Comparison of ENCODE assay signal across 8 cellular contexts in the genomic region with DNA sequence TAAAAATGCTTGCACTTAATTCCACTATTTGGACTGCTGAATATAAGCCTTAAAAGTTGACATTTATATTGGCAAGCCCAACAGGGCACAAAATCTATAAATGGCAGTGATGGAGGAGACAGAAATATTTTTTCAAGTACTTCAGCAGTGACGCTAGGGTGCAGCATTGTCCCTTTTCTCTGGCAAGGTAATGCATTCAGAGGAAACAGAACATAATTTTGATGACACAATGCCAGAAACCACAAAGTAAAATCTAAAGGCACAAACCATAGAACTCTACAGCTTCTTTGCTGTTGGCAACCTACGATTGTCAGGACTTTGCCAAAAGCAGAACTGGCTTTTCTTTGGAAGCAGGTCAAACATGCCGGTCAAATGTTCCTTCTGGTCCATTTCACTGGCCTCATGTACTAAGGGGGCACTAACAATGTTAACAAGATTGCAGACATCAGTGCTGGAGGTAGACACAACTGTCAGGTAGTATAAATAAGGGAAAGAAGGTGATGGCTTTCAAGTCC. TPM values are rescaled to one million over a fixed set of nuclear protein-coding genes. Genes with fewer than 3 reads are reported as not detected.
DNase-seq lines count a peak whose midpoint lies in the region; ATAC-seq and TF ChIP-seq lines count a peak whose summit lies in the region.

No MANE protein-coding gene starts in this region.

- no peaks in the 10 kb centered on the region for H3K4me1 ChIP-seq in HEK293 (ENCODE audit: control insufficient read depth, insufficient read depth, low read length)
- peaks cover 3 to 29% (median 14%) of the 10 kb centered on the region in 9 donors for H3K4me1 ChIP-seq in heart right ventricle

- DNase-seq in GM06990 (ENCODE audit: extremely low read depth, insufficient read length) (peak; percentile 64), NCI-H1048 (lab: John Stamatoyannopoulos, UW) (peak; percentile 31), SW 1271 (lab: John Stamatoyannopoulos, UW) (peak; percentile 32 to 89), heart right ventricle (peak; percentile 24 to 74), retina (peak; percentile 62)
- DNase-seq in activated naive CD8-positive, alpha-beta T cell treated with anti-CD3 and anti-CD28 coated beads, Interleukin-2, amount 50 U/mL, for 24 hours, result peak; percentile 80

- no peaks in the 10 kb centered on the region for H3K9me3 ChIP-seq in HEK293 (ENCODE audit: control insufficient read depth, insufficient read depth, low read depth, low read length)
- peaks cover 0 to 6% (median 0%) of the 10 kb centered on the region in 11 donors for H3K9me3 ChIP-seq in heart right ventricle

- peak overlapping the region; percentile 38 for H3K4me3 Mint-ChIP-seq in activated naive CD8-positive, alpha-beta T cell treated with anti-CD3 and anti-CD28 coated beads, Interleukin-2, amount 50 U/mL, for 24 hours

- no peaks in the 10 kb centered on the region for H3K9me3 Mint-ChIP-seq in activated naive CD8-positive, alpha-beta T cell treated with anti-CD3 and anti-CD28 coated beads, Interleukin-2, amount 50 U/mL, for 24 hours

- H3K27me3 ChIP-seq in GM06990 (replicated peaks; ENCODE audit: control insufficient read depth, insufficient read depth, low read length) (no peaks in the 10 kb centered on the region), heart right ventricle (no peaks in the 10 kb centered on the region)

- H3K27me3 Mint-ChIP-seq in activated naive CD8-positive, alpha-beta T cell treated with anti-CD3 and anti-CD28 coated beads, Interleukin-2, amount 50 U/mL, for 24 hours, result no peaks in the 10 kb centered on the region

- 9 to 11% methylated on average over 3 of the region's 3 CpGs for WGBS in heart right ventricle, 2 donors

- H3K36me3 Mint-ChIP-seq in activated naive CD8-positive, alpha-beta T cell treated with anti-CD3 and anti-CD28 coated beads, Interleukin-2, amount 50 U/mL, for 24 hours (ENCODE audit: low read depth), result peaks cover 73% of the 10 kb centered on the region

- ATAC-seq in activated naive CD8-positive, alpha-beta T cell treated with anti-CD3 and anti-CD28 coated beads, Interleukin-2, amount 50 U/mL, for 24 hours, result peak; percentile 89
- ATAC-seq in heart right ventricle (peak; percentile 86 to 90 (median 88)), HG02970 (IDR thresholded peaks at IDR 0.05; ENCODE audit: low FRiP score, unreplicated experiment) (no peak)

- TF ChIP-seq CTCF in GM06990 (IDR thresholded peaks at IDR 0.05; ENCODE audit: insufficient read depth, low read length, poor library complexity, severe bottlenecking), result peak; percentile 70
- peak; percentile 43; the same call in 1 of the 2 replicates for TF ChIP-seq CTCF in HEK293 (tag by site-specific recombination; IDR thresholded peaks at IDR 0.05)
- TF ChIP-seq CTCF in heart right ventricle (IDR thresholded peaks at IDR 0.05), result peak; percentile 60 to 86 (median 78)

- no peak overlapping the region for H3K4me3 ChIP-seq in GM06990 (replicated peaks; ENCODE audit: low read depth, low read length)
- no peak overlapping the region for H3K4me3 ChIP-seq in HEK293 (ENCODE audit: low read depth, low read length)
- no peak overlapping the region for H3K4me3 ChIP-seq in heart right ventricle

- H3K36me3 ChIP-seq in GM06990 (ENCODE audit: control insufficient read depth, insufficient read depth, low read length) (peaks cover 11% of the 10 kb centered on the region), HEK293 (ENCODE audit: control insufficient read depth in 2 of 2, insufficient read depth in 1 of 2, low read length in 2 of 2) (peaks cover 0 to 16% of the 10 kb centered on the region in 2 experiments; a peak in 1 of 3 replicates), heart right ventricle (peaks cover 0 to 28% (median 0%) of the 10 kb centered on the region in 9 donors)

- intact Hi-C loops in heart right ventricle (cut with DNase I), result loop anchor here (1.0 to 10.0 kb wide), 16 partner anchors 64 to 436 kb away; partner anchors contain the start of gene CDK6 (in 1 of the 10)

- POLR2A ChIA-PET in HEK293 (lab: Yijun Ruan, JAX), result no interaction called here

- peaks cover 54% of the 10 kb centered on the region for H3K4me1 Mint-ChIP-seq in activated naive CD8-positive, alpha-beta T cell treated with anti-CD3 and anti-CD28 coated beads, Interleukin-2, amount 50 U/mL, for 24 hours

- H3K27ac Mint-ChIP-seq in activated naive CD8-positive, alpha-beta T cell treated with anti-CD3 and anti-CD28 coated beads, Interleukin-2, amount 50 U/mL, for 24 hours, result peak overlapping the region; percentile 92

- CTCF ChIA-PET in HEK293 (lab: Yijun Ruan, JAX), result interaction anchor here (0.5 to 3.4 kb wide), 27 partner anchors 11 to 875 kb away, joined by 3 to 35 read pairs (median 3); partner anchors contain the start of gene CDK6

- no peak overlapping the region for H3K27ac ChIP-seq in HEK293 (ENCODE audit: extremely low read depth, low read depth, low read length)
- peak overlapping the region in 5 of 10 donors; percentile 8 to 58 (median 41) for H3K27ac ChIP-seq in heart right ventricle

TF ChIP-seq in HEK293, 187 proteins besides CTCF, POLR2A, EP300 and RAD21:
- TF ChIP-seq ZNF214 (tag by site-specific recombination; IDR thresholded peaks at IDR 0.05; ENCODE audit: borderline replicate concordance) (no peak), ZNF449 (tag by site-specific recombination; IDR thresholded peaks at IDR 0.05) (peak; percentile 86), ZNF138 (tag by site-specific recombination; IDR thresholded peaks at IDR 0.05; ENCODE audit: borderline replicate concordance) (no peak), ZNF660 (tag by site-specific recombination; IDR thresholded peaks at IDR 0.05) (peak; percentile 64; the same call in 1 of the 2 replicates), MEIS1 (CRISPR knock-in tag; IDR thresholded peaks at IDR 0.05; ENCODE audit: borderline replicate concordance) (no peak), OVOL3 (tag by site-specific recombination; IDR thresholded peaks at IDR 0.05) (no peak), ZNF2 (tag by site-specific recombination; IDR thresholded peaks at IDR 0.05) (peak; percentile 45; the same call in 1 of the 2 replicates), ZNF629 (tag by site-specific recombination; IDR thresholded peaks at IDR 0.05) (peak; percentile 41; the same call in 1 of the 2 replicates), ZNF211 (tag by site-specific recombination; IDR thresholded peaks at IDR 0.05; ENCODE audit: low read depth) (no peak), ZNF654 (tag by site-specific recombination; IDR thresholded peaks at IDR 0.05; ENCODE audit: low read depth) (peak; percentile 93), ZBTB1 (tag by site-specific recombination; IDR thresholded peaks at IDR 0.05) (no peak), ZBTB44 (tag by site-specific recombination; IDR thresholded peaks at IDR 0.05) (0 out of 2 replicates have a peak, but pooled peaks have one; percentile 24)
TF ChIP-seq in HEK293: peak in this region for 6.

RNA-seq across cellular contexts. Expression of gene FAM133B, which starts 30.9 kb away (rescaled TPM):
- total RNA-seq in heart right ventricle, result 10 to 100 TPM in 4 of 10 donors, 1 to 10 TPM in 6; 8.0 to 16.1 (median 9.8) TPM
- polyA plus RNA-seq in heart right ventricle, result 10 to 100 TPM in 1 of 2 donors, 1 to 10 TPM in 1; 8.4 to 37.0 TPM
